9 cellular contexts compared by ENCODE assay signal in genomic region chr15:40871749-40872617, GRCh38. TPM values are rescaled to one million over a fixed set of nuclear protein-coding genes. Genes with fewer than 3 reads are reported as not detected.
A peak's percentile ranks its signal among the peaks of the same experiment; 100 is the strongest.
DNase-seq lines count a peak whose midpoint lies in the region; ATAC-seq and TF ChIP-seq lines count a peak whose summit lies in the region.
"Had no signal": no experiment of that assay in that cellular context is flagged by ENCODE, and none has a peak within 500 bp of the region (broad histone marks: within the 10 kb centered on the region; RNA-seq: fewer than 3 reads in every experiment).

No MANE protein-coding gene starts in this region.

- WGBS in lung, 2 donors = 79 to 80% methylated on average over 13 of the region's 13 CpGs
- 70 to 74% methylated on average over 10 to 13 of the region's 13 CpGs for WGBS in GM23248 (ENCODE audit: low coverage in 1 of 2, low lambda C conversion rate in 2 of 2, missing lambda C conversion rate in 2 of 2), 2 experiments
- WGBS in gastroesophageal sphincter (ENCODE audit: low coverage in 1 of 2), 2 donors = 91 to 100% methylated on average over 1 to 7 of the region's 13 CpGs

- no peaks in the 10 kb centered on the region for H3K9me3 ChIP-seq in CD8-positive, alpha-beta T cell (ENCODE audit: low read length)
- H3K9me3 ChIP-seq in lung (ENCODE audit: control insufficient read depth in 2 of 2, insufficient read depth in 1 of 2, low read length in 1 of 2) (no peaks in the 10 kb centered on the region), GM23248 (ENCODE audit: low read depth) (no peaks in the 10 kb centered on the region), gastroesophageal sphincter (no peaks in the 10 kb centered on the region)

- CTCF ChIA-PET in CD8-positive, alpha-beta T cell (lab: Charles Lee) = interaction anchor here (0.9 to 12.7 kb wide), 5 partner anchors 10 to 32 kb away, joined by 3 to 136 read pairs (median 3); no protein-coding TSS in a partner anchor
- CTCF ChIA-PET in WTC11 (lab: Charles Lee) = interaction anchor here (0.7 to 11.6 kb wide), 9 partner anchors 10 to 125 kb away, joined by 3 to 115 read pairs (median 4); partner anchors contain the start of genes SPINT1 and VPS18

- TF ChIP-seq POLR2A in GM19193 (IDR thresholded peaks at IDR 0.05; ENCODE audit: extremely low read depth, insufficient read depth, insufficient read length) (peak; percentile 30), gastroesophageal sphincter (IDR thresholded peaks at IDR 0.05) (no peak)

- H3K27me3 ChIP-seq in CD8-positive, alpha-beta T cell (ENCODE audit: insufficient read depth, low read length) = no peaks in the 10 kb centered on the region
- H3K27me3 ChIP-seq in lung (ENCODE audit: control insufficient read depth, insufficient read depth) = no peaks in the 10 kb centered on the region
- peaks cover 9% of the 10 kb centered on the region for H3K27me3 ChIP-seq in GM23248 (replicated peaks; ENCODE audit: insufficient read depth)
- H3K27me3 ChIP-seq in gastroesophageal sphincter = peaks cover 44% of the 10 kb centered on the region

- H3K9me2 ChIP-seq in GM23248 (ENCODE audit: insufficient read depth) = no peaks in the 10 kb centered on the region

- H3K4me3 Mint-ChIP-seq in CD8-positive, alpha-beta T cell = peak overlapping the region; percentile 45
- peak overlapping the region; percentile 50 for H3K4me3 Mint-ChIP-seq in WTC11

- H2AFZ ChIP-seq in GM23248 = no peak overlapping the region

- TF ChIP-seq CTCF in CD8-positive, alpha-beta T cell (IDR thresholded peaks at IDR 0.05) = no peak
- TF ChIP-seq CTCF in WTC11 (IDR thresholded peaks at IDR 0.05) (no peak), lung (IDR thresholded peaks at IDR 0.05; ENCODE audit: control extremely low read depth, extremely low read depth) (no peak), gastroesophageal sphincter (IDR thresholded peaks at IDR 0.05) (no peak)

- no peak for DNase-seq in CD8-positive, alpha-beta T cell
- peak; percentile 73 for DNase-seq in WTC11 (ENCODE audit: low spot score)
- DNase-seq in lung (ENCODE audit: low spot score) = peak; percentile 59
- no peak for DNase-seq in GM23248

- H3K27me3 Mint-ChIP-seq in CD8-positive, alpha-beta T cell (ENCODE audit: low read depth) = peaks cover 11% of the 10 kb centered on the region
- H3K27me3 Mint-ChIP-seq in WTC11 (ENCODE audit: low read depth) = peaks cover 4% of the 10 kb centered on the region; the same call in 1 of the 2 replicates

- no peak overlapping the region for H3K27ac Mint-ChIP-seq in CD8-positive, alpha-beta T cell
- H3K27ac Mint-ChIP-seq in WTC11 = peak overlapping the region; percentile 47

- no peak overlapping the region for H3K4me3 ChIP-seq in CD8-positive, alpha-beta T cell (ENCODE audit: low read depth, low read length)
- H3K4me3 ChIP-seq in lung (no peak overlapping the region), GM23248 (no peak overlapping the region), gastroesophageal sphincter (no peak overlapping the region)

- in situ Hi-C loops in GM23248 (cut with MboI) = no loop called here

- H3K4me1 ChIP-seq in CD8-positive, alpha-beta T cell (ENCODE audit: insufficient read depth, low read length) = peaks cover 7% of the 10 kb centered on the region
- peaks cover 0 to 13% of the 10 kb centered on the region in 2 donors for H3K4me1 ChIP-seq in lung (ENCODE audit: control insufficient read depth in 2 of 2, insufficient read depth in 2 of 2, low read length in 2 of 2)
- H3K4me1 ChIP-seq in GM23248 (ENCODE audit: insufficient read depth) = no peaks in the 10 kb centered on the region
- H3K4me1 ChIP-seq in gastroesophageal sphincter = peaks cover 0 to 14% (median 9%) of the 10 kb centered on the region in 3 donors

- H3K4me2 ChIP-seq in GM23248 (ENCODE audit: unreplicated experiment) = no peak overlapping the region

- no peak overlapping the region for H3K27ac ChIP-seq in CD8-positive, alpha-beta T cell (ENCODE audit: low read depth, low read length)
- H3K27ac ChIP-seq in lung (ENCODE audit: low read depth in 1 of 2, low read length in 1 of 2) = no peak overlapping the region
- no peak overlapping the region for H3K27ac ChIP-seq in GM23248
- H3K27ac ChIP-seq in gastroesophageal sphincter = no peak overlapping the region

- H3K36me3 Mint-ChIP-seq in CD8-positive, alpha-beta T cell = no peaks in the 10 kb centered on the region
- no peaks in the 10 kb centered on the region for H3K36me3 Mint-ChIP-seq in WTC11

- no peak for TF ChIP-seq EP300 in gastroesophageal sphincter (IDR thresholded peaks at IDR 0.05)

- POLR2A ChIA-PET in CD8-positive, alpha-beta T cell (lab: Charles Lee) = interaction anchor here (0.7 to 1.4 kb wide), 3 partner anchors 9 to 22 kb away, joined by 3 to 6 read pairs (median 5); partner anchors contain the start of gene VPS18
- POLR2A ChIA-PET in WTC11 (lab: Charles Lee) = interaction anchor here (0.9 to 4.2 kb wide), 5 partner anchors 13 to 108 kb away, joined by 3 to 39 read pairs (median 4); partner anchors contain the start of genes CHAC1, GCHFR and VPS18

- no peaks in the 10 kb centered on the region for H3K9me3 Mint-ChIP-seq in CD8-positive, alpha-beta T cell
- H3K9me3 Mint-ChIP-seq in WTC11 = no peaks in the 10 kb centered on the region

- ATAC-seq in CD8-positive, alpha-beta T cell = no peak
- ATAC-seq in WTC11 (peak; percentile 33), lung (ENCODE audit: insufficient read depth, low FRiP score) (no peak), HG02642 (IDR thresholded peaks at IDR 0.05; ENCODE audit: poor library complexity, unreplicated experiment) (no peak), GM18498 (IDR thresholded peaks at IDR 0.05; ENCODE audit: unreplicated experiment) (no peak), gastroesophageal sphincter (no peak)

- peaks cover 5% of the 10 kb centered on the region for H3K4me1 Mint-ChIP-seq in CD8-positive, alpha-beta T cell (ENCODE audit: low read depth)
- H3K4me1 Mint-ChIP-seq in WTC11 = peaks cover 32% of the 10 kb centered on the region

- no peaks in the 10 kb centered on the region for H3K36me3 ChIP-seq in CD8-positive, alpha-beta T cell (ENCODE audit: insufficient read depth, low read length)
- H3K36me3 ChIP-seq in lung (ENCODE audit: control insufficient read depth in 2 of 2, insufficient read depth in 2 of 2, low read length in 2 of 2) = no peaks in the 10 kb centered on the region
- no peaks in the 10 kb centered on the region for H3K36me3 ChIP-seq in GM23248 (ENCODE audit: low read depth)
- H3K36me3 ChIP-seq in gastroesophageal sphincter = no peaks in the 10 kb centered on the region

- H3F3A ChIP-seq in GM23248 (ENCODE audit: insufficient read depth) = no peaks in the 10 kb centered on the region

- intact Hi-C loops in CD8-positive, alpha-beta T cell (cut with DNase I, micrococcal nuclease) = no loop called here

- no peaks in the 10 kb centered on the region for H4K20me1 ChIP-seq in GM23248 (ENCODE audit: insufficient read depth)

- H3K79me2 ChIP-seq in GM23248 (ENCODE audit: insufficient read depth) = no peaks in the 10 kb centered on the region

- no peak overlapping the region for H3K9ac ChIP-seq in GM23248

TF ChIP-seq in WTC11, 78 proteins besides CTCF, POLR2A, EP300 and RAD21 (continues in another document):
- TF ChIP-seq ETV6 (CRISPR knock-in tag; IDR thresholded peaks at IDR 0.05) (no peak), ATF1 (CRISPR knock-in tag; IDR thresholded peaks at IDR 0.05) (no peak), RORB (CRISPR knock-in tag; IDR thresholded peaks at IDR 0.05) (no peak), NR1H2 (CRISPR knock-in tag; IDR thresholded peaks at IDR 0.05) (no peak), JAZF1 (CRISPR knock-in tag; IDR thresholded peaks at IDR 0.05) (no peak)

RNA-seq across cellular contexts. Expression of gene RHOV, which starts 2.1 kb away (rescaled TPM):
- under 1 TPM; 0.24 to 0.25 TPM for total RNA-seq in CD8-positive, alpha-beta T cell
- total RNA-seq in WTC11 (2021) (5.0 to 5.4 TPM (median 5.1 TPM) in 3 replicates), lung (1 to 10 TPM; 2.1 to 8.5 TPM), gastroesophageal sphincter (1 to 10 TPM in 1 of 4 donors, not detected in 3; 7.0 TPM)
- polyA plus RNA-seq in lung (1 to 10 TPM; 3.2 to 5.3 TPM), GM23248 (2016; fragmentation: Nextera tagmentation; extraction: Ambion mirVana) (not detected in 2 replicates)
- not detected in 2 replicates for total RNA-seq in GM23248 (2014; rRNA removed; shearing (Covaris generic))
- total RNA-seq: lung microvascular endothelial cell had no signal

RNA-seq across cellular contexts. Expression of gene VPS18, which starts 22.3 kb away (rescaled TPM):
- total RNA-seq in CD8-positive, alpha-beta T cell = 10 to 100 TPM; 21.7 to 23.6 TPM
- total RNA-seq in WTC11 (2021) = 22.0 to 27.3 TPM (median 24.1 TPM) in 3 replicates
- total RNA-seq in lung = 10 to 100 TPM; 19.0 to 31.5 TPM
- polyA plus RNA-seq in lung = 10 to 100 TPM; 16.1 to 23.3 TPM
- total RNA-seq in GM23248 (2014; rRNA removed; shearing (Covaris generic)) = 30.4 and 32.7 TPM in 2 replicates
- 15.8 and 16.4 TPM in 2 replicates for polyA plus RNA-seq in GM23248 (2016; fragmentation: Nextera tagmentation; extraction: Ambion mirVana)
- total RNA-seq in gastroesophageal sphincter = 10 to 100 TPM; 24.6 to 36.3 (median 29.9) TPM

RNA-seq across cellular contexts. Expression of gene SPINT1, which starts 28.1 kb away (rescaled TPM):
- total RNA-seq in CD8-positive, alpha-beta T cell = under 1 TPM; 0.14 to 0.54 TPM
- 140 to 153 TPM (median 144 TPM) in 3 replicates for total RNA-seq in WTC11 (2021)
- total RNA-seq in lung = 100 to 1,000 TPM; 118 to 136 TPM
- 10 to 100 TPM; 47.1 to 82.1 TPM for polyA plus RNA-seq in lung
- 7.8 TPM in 1 of 2 replicates, not detected in the other for total RNA-seq in GM23248 (2014; rRNA removed; shearing (Covaris generic))
- 0.19 and 0.24 TPM in 2 replicates for polyA plus RNA-seq in GM23248 (2016; fragmentation: Nextera tagmentation; extraction: Ambion mirVana)
- 10 to 100 TPM in 1 of 4 donors, 1 to 10 TPM in 3; 2.0 to 29.8 (median 2.8) TPM for total RNA-seq in gastroesophageal sphincter

RNA-seq across cellular contexts. Expression of gene PPP1R14D, which starts 43.5 kb away (rescaled TPM):
- not detected for total RNA-seq in CD8-positive, alpha-beta T cell
- total RNA-seq in WTC11 (2021) = 0.25 TPM in 1 of 3 replicates, not detected in the others
- total RNA-seq in lung = not detected
- under 1 TPM in 1 of 2 donors, not detected in 1; 0.22 TPM for polyA plus RNA-seq in lung
- total RNA-seq in GM23248 (2014; rRNA removed; shearing (Covaris generic)) = not detected in 2 replicates
- not detected in 2 replicates for polyA plus RNA-seq in GM23248 (2016; fragmentation: Nextera tagmentation; extraction: Ambion mirVana)
- not detected for total RNA-seq in gastroesophageal sphincter
- total RNA-seq: lung microvascular endothelial cell had no signal

RNA-seq across cellular contexts. Expression of gene DLL4, which starts 57.2 kb away (rescaled TPM):
- under 1 TPM; 0.08 TPM for total RNA-seq in CD8-positive, alpha-beta T cell
- total RNA-seq in WTC11 (2021) = 0.94 to 1.6 TPM (median 1.1 TPM) in 3 replicates
- total RNA-seq in lung = 10 to 100 TPM; 17.9 to 31.8 TPM
- 10 to 100 TPM; 11.8 to 16.3 TPM for polyA plus RNA-seq in lung
- not detected in 2 replicates for total RNA-seq in GM23248 (2014; rRNA removed; shearing (Covaris generic))
- polyA plus RNA-seq in GM23248 (2016; fragmentation: Nextera tagmentation; extraction: Ambion mirVana) = not detected in 2 replicates
- 1 to 10 TPM; 1.9 to 9.7 (median 6.4) TPM for total RNA-seq in gastroesophageal sphincter

Comparison
In these comparisons a context has a peak if more than half of its experiments do, and no peak if none do; other contexts are left out.
1. DNase-seq: peak in WTC11 (single experiment) and lung (single experiment); none in CD8-positive, alpha-beta T cell (0 of 7) and GM23248 (single experiment).